In genomic region chr4:77631276-77631675, GRCh38 we compare ENCODE assay signal across 15 cellular contexts. TPM values are rescaled to one million over a fixed set of nuclear protein-coding genes. Genes with fewer than 3 reads are reported as not detected.
DNase-seq lines count a peak whose midpoint lies in the region; ATAC-seq, FAIRE-seq and TF ChIP-seq lines count a peak whose summit lies in the region.
"Had no signal": no experiment of that assay in that cellular context is flagged by ENCODE, and none has a peak within 500 bp of the region (broad histone marks: within the 10 kb centered on the region; RNA-seq: fewer than 3 reads in every experiment).

No MANE protein-coding gene starts in this region.

- no peaks in the 10 kb centered on the region for H3K79me2 ChIP-seq in HepG2 (ENCODE audit: insufficient read depth, low read length)

- H3K4me1 ChIP-seq in HepG2 (ENCODE audit: insufficient read depth, low read length), result peaks cover 29% of the 10 kb centered on the region
- no peaks in the 10 kb centered on the region for H3K4me1 ChIP-seq in neuronal stem cell (ENCODE audit: control insufficient read depth in 2 of 2, insufficient read depth in 1 of 2, low read depth in 1 of 2, low read length in 2 of 2)

- H3K79me1 ChIP-seq in neuronal stem cell (ENCODE audit: low read depth, low read length), result no peaks in the 10 kb centered on the region

- ATAC-seq in HepG2 (no peak), HG03159 (IDR thresholded peaks at IDR 0.05; ENCODE audit: unreplicated experiment) (no peak)
- ATAC-seq: A549 had no signal

- in situ Hi-C loops in HepG2 (cut with HindIII; ENCODE audit: extremely low pct_ligation_motif_present, low pct_unique_long_range_greater_than_20kb), result no loop called here

- H2AFZ ChIP-seq in HepG2 (ENCODE audit: low read length) (no peak overlapping the region), neuronal stem cell (ENCODE audit: low read length) (no peak overlapping the region)

- peak; percentile 11 for DNase-seq in SW480 (ENCODE audit: low spot score)
- no peak for DNase-seq in HepG2 (ENCODE audit: low spot score)
- no peak for DNase-seq in neuronal stem cell (ENCODE audit: low spot score)
- no peak for DNase-seq in NCI-H1048 (lab: John Stamatoyannopoulos, UW)
- no peak for DNase-seq in urothelium cell line (ENCODE audit: low spot score)
- DNase-seq: CD8-positive, alpha-beta memory T cell; HCEC 1CT; IMR-90 had no signal

- no peak overlapping the region for H3K4ac ChIP-seq in neuronal stem cell (ENCODE audit: low read length)

- no peak overlapping the region for H2BK12ac ChIP-seq in neuronal stem cell (ENCODE audit: low read length)

- POLR2A ChIA-PET in HepG2 (lab: Yijun Ruan, JAX), result no interaction called here

- no peak overlapping the region for H2BK5ac ChIP-seq in neuronal stem cell (ENCODE audit: low read length)

- H3K9me3 ChIP-seq in HepG2 (ENCODE audit: low read length) (no peaks in the 10 kb centered on the region), neuronal stem cell (replicated peaks in 1 of 2; ENCODE audit: control insufficient read depth in 2 of 2, insufficient read depth in 1 of 2, low read depth in 1 of 2, low read length in 2 of 2) (peaks cover 0 to 2% of the 10 kb centered on the region in 2 donors)
- H3K9me3 ChIP-seq: A549 had no signal

- H3K36me3 ChIP-seq in HepG2 (replicated peaks in 1 of 2; ENCODE audit: control insufficient read depth in 1 of 2, insufficient read depth in 2 of 2, low read length in 2 of 2), result no peaks in the 10 kb centered on the region
- no peaks in the 10 kb centered on the region for H3K36me3 ChIP-seq in neuronal stem cell (replicated peaks in 1 of 2; ENCODE audit: control insufficient read depth in 2 of 2, insufficient read depth in 2 of 2, low read length in 2 of 2)

- H4K20me1 ChIP-seq in HepG2 (ENCODE audit: insufficient read depth, low read length), result no peaks in the 10 kb centered on the region

- no peak for TF ChIP-seq POLR2A in HepG2 (IDR thresholded peaks at IDR 0.05; ENCODE audit: insufficient read depth in 1 of 2, low read depth in 2 of 2, low read length in 2 of 2)

- H3K14ac ChIP-seq in neuronal stem cell (ENCODE audit: low read length), result no peak overlapping the region

- H3K4me3 ChIP-seq in HepG2 (replicated peaks in 1 of 3; ENCODE audit: insufficient read depth in 1 of 3, low read depth in 2 of 3, low read length in 3 of 3), result no peak overlapping the region
- H3K4me3 ChIP-seq in neuronal stem cell (ENCODE audit: low read length in 2 of 2), result no peak overlapping the region
- H3K4me3 ChIP-seq: A549 had no signal

- H2BK15ac ChIP-seq in neuronal stem cell (ENCODE audit: low read length), result no peak overlapping the region

- no peak for TF ChIP-seq RAD21 in HepG2 (CRISPR knock-in tag; IDR thresholded peaks at IDR 0.05)

- H4K91ac ChIP-seq in neuronal stem cell (ENCODE audit: low read depth, low read length, poor library complexity), result no peak overlapping the region

- peak overlapping the region; percentile 15 for H3K18ac ChIP-seq in neuronal stem cell (ENCODE audit: low read length)

- H3K9ac ChIP-seq in HepG2 (ENCODE audit: insufficient read depth, low read depth, low read length) (no peak overlapping the region), neuronal stem cell (ENCODE audit: low read depth, low read length, poor library complexity) (peak overlapping the region; percentile 45)

- H3K23ac ChIP-seq in neuronal stem cell (ENCODE audit: low read depth, low read length, poor library complexity), result no peak overlapping the region

- no peak overlapping the region for H2AK5ac ChIP-seq in neuronal stem cell (ENCODE audit: low read depth, low read length)

- CTCF ChIA-PET in HepG2 (lab: Yijun Ruan, JAX; ENCODE audit: low intra/inter-chr PET ratio, low total read pairs), result no interaction called here

- WGBS in HepG2 (ENCODE audit: low lambda C conversion rate), result no CpG with 5 or more reads among the region's 1 CpG
- WGBS in neuronal stem cell (ENCODE audit: extremely low coverage in 2 of 2, insufficient read length in 2 of 2, insufficient replicate concordance in 1 of 2), 2 donors, result no CpG with 5 or more reads among the region's 1 CpG

- no peak for TF ChIP-seq EP300 in HepG2 (IDR thresholded peaks at IDR 0.05; ENCODE audit: low read depth in 2 of 2, low read length in 2 of 2)
- TF ChIP-seq EP300 in HepG2 (CRISPR knock-in tag; IDR thresholded peaks at IDR 0.05; ENCODE audit: borderline replicate concordance), result no peak

- no peak overlapping the region for H2BK120ac ChIP-seq in neuronal stem cell (ENCODE audit: low read depth, low read length)

- no peak for FAIRE-seq in HepG2 (lab: Jason Lieb, UNC)
- no peak for FAIRE-seq in urothelium cell line (lab: Jason Lieb, UNC)
- FAIRE-seq: A549 had no signal

- H3K27ac ChIP-seq in HepG2 (ENCODE audit: extremely low read length, insufficient read depth, low read length) (no peak overlapping the region), neuronal stem cell (replicated peaks; ENCODE audit: low read length) (no peak overlapping the region)
- H3K27ac ChIP-seq: A549, HL-60 had no signal

- BruUV-seq in HepG2 (replicated peaks; lab: Mats Ljungman, UMichigan), result no TSS peak

- no peak overlapping the region for H4K8ac ChIP-seq in neuronal stem cell (ENCODE audit: low read depth, low read length)

- H3K4me2 ChIP-seq in HepG2 (ENCODE audit: low read depth, low read length) (no peak overlapping the region), neuronal stem cell (ENCODE audit: insufficient read depth, low read length, poor library complexity, severe bottlenecking) (no peak overlapping the region)
- H3K4me2 ChIP-seq: A549 had no signal

- no peak for TF ChIP-seq CTCF in HepG2 (CRISPR knock-in tag; IDR thresholded peaks at IDR 0.05)

- no peaks in the 10 kb centered on the region for H3K27me3 ChIP-seq in HepG2 (ENCODE audit: control insufficient read depth in 1 of 2, insufficient read depth in 2 of 2, low read length in 2 of 2)
- no peaks in the 10 kb centered on the region for H3K27me3 ChIP-seq in neuronal stem cell (ENCODE audit: control insufficient read depth in 3 of 3, insufficient read depth in 3 of 3, low read depth in 1 of 3, low read length in 3 of 3)

- intact Hi-C loops in HepG2 (cut with micrococcal nuclease; ENCODE audit: unreplicated experiment), result no loop called here

TF ChIP-seq in HepG2, 621 proteins besides CTCF, POLR2A, EP300 and RAD21:
- TF ChIP-seq HNF4A (CRISPR knock-in tag; IDR thresholded peaks at IDR 0.05) (peak; percentile 36), ZSCAN21 (CRISPR knock-in tag; IDR thresholded peaks at IDR 0.05; ENCODE audit: borderline replicate concordance) (no peak), FOSL2 (CRISPR knock-in tag; IDR thresholded peaks at IDR 0.05) (peak; percentile 7; the same call in 1 of the 2 replicates)

RNA-seq across cellular contexts. Expression of gene CXCL13, which starts 25.7 kb away (rescaled TPM):
- total RNA-seq in HepG2 (2016; rRNA removed; fragmentation: Illumina TruSeq; extraction: Trizol), result not detected in 2 replicates
- total RNA-seq in HepG2 (2016; cell fraction: cytosol; rRNA removed; fragmentation: Illumina TruSeq; extraction: Trizol; ENCODE audit: low read depth), result not detected in 2 replicates
- not detected in 2 replicates for total RNA-seq in HepG2 (2016; cell fraction: insoluble cytoplasmic fraction; rRNA removed; fragmentation: Illumina TruSeq; extraction: Trizol)
- not detected in 2 replicates for total RNA-seq in HepG2 (2016; cell fraction: membrane; rRNA removed; fragmentation: Illumina TruSeq; extraction: Trizol)
- total RNA-seq in HepG2 (2016; cell fraction: nucleus; rRNA removed; fragmentation: Illumina TruSeq; extraction: Trizol), result not detected in 2 replicates
- polyA plus RNA-seq in HepG2 (2011; rRNA removed), result not detected in 2 replicates
- not detected in 2 replicates for polyA plus RNA-seq in HepG2 (2011; cell fraction: cytosol; rRNA removed)
- not detected in 2 replicates for polyA plus RNA-seq in HepG2 (2011; cell fraction: nucleus; rRNA removed)
- not detected in 2 replicates for polyA plus RNA-seq in HepG2 (2012)
- polyA plus RNA-seq in HepG2 (2016; cell fraction: cytosol; fragmentation: Illumina TruSeq; extraction: Trizol; ENCODE audit: low read depth), result not detected in 2 replicates
- polyA plus RNA-seq in HepG2 (2016; cell fraction: insoluble cytoplasmic fraction; fragmentation: Illumina TruSeq; extraction: Trizol; ENCODE audit: low read depth), result not detected in 2 replicates
- polyA plus RNA-seq in HepG2 (2016; cell fraction: membrane; fragmentation: Illumina TruSeq; extraction: Trizol; ENCODE audit: low read depth), result not detected in 2 replicates
- polyA plus RNA-seq in HepG2 (2016; cell fraction: nucleus; fragmentation: Illumina TruSeq; extraction: Trizol; ENCODE audit: insufficient read depth, low read depth), result not detected in 2 replicates
- not detected in 2 replicates for polyA minus RNA-seq in HepG2 (2011; rRNA and poly(A)+ RNA removed; ENCODE audit: low replicate concordance)
- not detected in 2 replicates for polyA minus RNA-seq in HepG2 (2011; cell fraction: cytosol; rRNA and poly(A)+ RNA removed)
- polyA minus RNA-seq in HepG2 (2011; cell fraction: nucleus; rRNA and poly(A)+ RNA removed), result not detected in 2 replicates
- 0.07 TPM for polyA plus RNA-seq in neuronal stem cell (2013, experiment 1 of 2)
- polyA plus RNA-seq in neuronal stem cell (2013, experiment 2 of 2), result 0.07 TPM
- total RNA-seq: Daoy, H4, IMR-90 had no signal
- polyA plus RNA-seq: A549, AG04450, BJ, IMR-90 had no signal
